In genomic region chr19:11196406-11197287, GRCh38 we compare ENCODE assay signal across 8 cellular contexts. TPM values are rescaled to one million over a fixed set of nuclear protein-coding genes. Genes with fewer than 3 reads are reported as not detected.
DNase-seq lines count a peak whose midpoint lies in the region; ATAC-seq and TF ChIP-seq lines count a peak whose summit lies in the region.

No MANE protein-coding gene starts in this region.

- peak; percentile 24 for ATAC-seq in upper lobe of right lung
- ATAC-seq in GM21526 (IDR thresholded peaks at IDR 0.05; ENCODE audit: low FRiP score, unreplicated experiment) = no peak
- no peak for ATAC-seq in HG02571 (IDR thresholded peaks at IDR 0.05; ENCODE audit: unreplicated experiment)

- peaks cover 53% of the 10 kb centered on the region for H3K36me3 ChIP-seq in NT2/D1 (ENCODE audit: insufficient read depth, insufficient read length, low read length)
- H3K36me3 ChIP-seq in upper lobe of right lung = peaks cover 28% of the 10 kb centered on the region

- H3K4me3 ChIP-seq in GM08714 (ENCODE audit: low read length) (peak overlapping the region; percentile 67), NT2/D1 (ENCODE audit: insufficient read length, low read depth) (peak overlapping the region; percentile 65), upper lobe of right lung (peak overlapping the region; percentile 63)

- H3K9ac ChIP-seq in NT2/D1 (ENCODE audit: insufficient read length, low read depth) = peak overlapping the region; percentile 85

- H3K27ac ChIP-seq in upper lobe of right lung = peak overlapping the region; percentile 66

- TF ChIP-seq CTCF in upper lobe of right lung (IDR thresholded peaks at IDR 0.05) = no peak

- intact Hi-C loops in upper lobe of right lung (cut with DNase I) = no loop called here

- H3K9me3 ChIP-seq in NT2/D1 (ENCODE audit: insufficient read depth, low read length) (no peaks in the 10 kb centered on the region), upper lobe of right lung (no peaks in the 10 kb centered on the region)

- no peak for DNase-seq in NT2/D1 (ENCODE audit: low read depth, low spot score)
- DNase-seq in dermis blood vessel endothelial cell = peak; percentile 59
- peak; percentile 50 to 53 for DNase-seq in lung microvascular endothelial cell (ENCODE audit: low read depth in 2 of 2)
- DNase-seq in upper lobe of right lung = peak; percentile 77
- DNase-seq in NCI-H774 (lab: John Stamatoyannopoulos, UW) = no peak

- no peaks in the 10 kb centered on the region for H3K27me3 ChIP-seq in NT2/D1 (ENCODE audit: insufficient read depth, insufficient read length)
- no peaks in the 10 kb centered on the region for H3K27me3 ChIP-seq in upper lobe of right lung

- peaks cover 10% of the 10 kb centered on the region for H3K4me1 ChIP-seq in NT2/D1 (ENCODE audit: insufficient read depth, insufficient read length)
- peaks cover 40% of the 10 kb centered on the region for H3K4me1 ChIP-seq in upper lobe of right lung

RNA-seq across cellular contexts. Expression of gene KANK2, which starts 0.7 kb away (rescaled TPM):
- 102 and 108 TPM in 2 replicates for total RNA-seq in dermis blood vessel endothelial cell
- total RNA-seq in lung microvascular endothelial cell = 39.0 and 110 TPM in 2 replicates
- 268 TPM for total RNA-seq in upper lobe of right lung

RNA-seq across cellular contexts. Expression of gene SPC24, which starts 41.1 kb away (rescaled TPM):
- 23.1 and 88.9 TPM in 2 replicates for total RNA-seq in dermis blood vessel endothelial cell
- total RNA-seq in lung microvascular endothelial cell = 14.3 and 35.7 TPM in 2 replicates
- total RNA-seq in upper lobe of right lung = 1.1 TPM

RNA-seq across cellular contexts. Expression of gene ANGPTL8, which starts 42.8 kb away (rescaled TPM):
- total RNA-seq in dermis blood vessel endothelial cell (not detected in 2 replicates), lung microvascular endothelial cell (not detected in 2 replicates), upper lobe of right lung (not detected)

Comparison
In these comparisons a context has a peak if more than half of its experiments do, and no peak if none do; other contexts are left out.
1. DNase-seq: peak in dermis blood vessel endothelial cell (single experiment), lung microvascular endothelial cell (2 of 2) and upper lobe of right lung (single experiment); none in NT2/D1 (single experiment) and NCI-H774 (single experiment).
2. Peak in every context shown above with its lines, with median percentiles within 50 percentile points of each other: H3K4me3 ChIP-seq.